Comparison of ENCODE assay signal across 23 cellular contexts in the genomic region with DNA sequence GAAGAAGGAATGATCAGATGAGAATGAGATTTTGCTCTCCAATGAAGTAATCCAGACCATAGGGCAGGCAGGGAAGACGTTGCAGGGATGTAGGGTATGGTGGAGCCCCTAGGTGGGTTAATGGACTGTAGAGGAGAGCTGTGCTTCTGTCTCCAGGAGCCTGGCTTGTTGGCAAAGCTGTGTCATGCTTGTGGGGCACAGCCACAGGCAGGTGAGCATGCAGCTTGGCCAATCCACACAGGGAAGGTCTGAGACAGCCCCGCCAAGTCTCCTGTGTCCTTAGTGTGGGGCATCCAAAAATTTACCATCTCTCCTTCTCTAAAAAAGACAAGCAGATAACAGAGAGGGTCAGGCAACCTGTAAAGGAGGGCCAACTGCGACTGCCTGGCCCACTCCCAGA.
"Had no signal": no experiment of that assay in that cellular context is flagged by ENCODE, and none has a peak within 500 bp of the region (broad histone marks: within the 10 kb centered on the region; RNA-seq: fewer than 3 reads in every experiment).

No MANE protein-coding gene starts in this region.

- H3K36me3 ChIP-seq: colonic mucosa, esophagus squamous epithelium, gastrocnemius medialis, heart right ventricle, left lung, lower lobe of right lung had no signal

- H3K36me3 Mint-ChIP-seq: mesothelial cell of epicardium had no signal

- ATAC-seq: effector memory CD8-positive, alpha-beta T cell; esophagus mucosa; gastrocnemius medialis; heart right ventricle; left cardiac atrium; left lung; left ventricle myocardium superior; lower lobe of right lung had no signal

- DNase-seq: colonic mucosa; cortex of kidney; effector CD8-positive, alpha-beta T cell; effector memory CD8-positive, alpha-beta T cell; endodermal cell; erythroblast; esophagus squamous epithelium; foreskin fibroblast; foreskin melanocyte; gastrocnemius medialis; glutamatergic neuron; head of caudate nucleus; heart right ventricle; hippocampal formation; left cardiac atrium; left lung; left ventricle myocardium superior; lower lobe of right lung; mesenchymal stem cell had no signal

- H3K9me3 Mint-ChIP-seq: dendritic cell treated with granulocyte-macrophage colony-stimulating factor and Interleukin-4, amounts not matched to agents 40 ng/mL and 50 ng/mL, for 4 days; effector memory CD8-positive, alpha-beta T cell; endodermal cell; mesothelial cell of epicardium had no signal

- H3K27me3 ChIP-seq: colonic mucosa, esophagus squamous epithelium, gastrocnemius medialis, heart right ventricle, left lung had no signal

- H3K9me3 ChIP-seq: colonic mucosa, esophagus squamous epithelium, gastrocnemius medialis, heart right ventricle, left lung, lower lobe of right lung had no signal

- H3K4me1 ChIP-seq: colonic mucosa, gastrocnemius medialis had no signal

- H3K27ac ChIP-seq: colonic mucosa, epithelial cell of prostate, esophagus squamous epithelium, gastrocnemius medialis, heart right ventricle, left lung, lower lobe of right lung had no signal

- H3K4me3 Mint-ChIP-seq: dendritic cell treated with granulocyte-macrophage colony-stimulating factor and Interleukin-4, amounts not matched to agents 40 ng/mL and 50 ng/mL, for 4 days; effector memory CD8-positive, alpha-beta T cell; endodermal cell; mesothelial cell of epicardium had no signal

- H3K4me3 ChIP-seq: colonic mucosa, esophagus squamous epithelium, gastrocnemius medialis, heart right ventricle, left lung, lower lobe of right lung had no signal

- H3K27ac Mint-ChIP-seq: dendritic cell treated with granulocyte-macrophage colony-stimulating factor and Interleukin-4, amounts not matched to agents 40 ng/mL and 50 ng/mL, for 4 days; effector memory CD8-positive, alpha-beta T cell; endodermal cell; mesothelial cell of epicardium had no signal
